26 cellular contexts compared by ENCODE assay signal in genomic region chr10:30420774-30421173, GRCh38. TPM values are rescaled to one million over a fixed set of nuclear protein-coding genes. Genes with fewer than 3 reads are reported as not detected.
A peak's percentile ranks its signal among the peaks of the same experiment; 100 is the strongest.
DNase-seq lines count a peak whose midpoint lies in the region; ATAC-seq, FAIRE-seq and TF ChIP-seq lines count a peak whose summit lies in the region.
"Had no signal": no experiment of that assay in that cellular context is flagged by ENCODE, and none has a peak within 500 bp of the region (broad histone marks: within the 10 kb centered on the region; RNA-seq: fewer than 3 reads in every experiment).

No MANE protein-coding gene starts in this region.

- DNase-seq in Caco-2, result no peak
- DNase-seq in GM12878 (ENCODE audit: low read depth, low spot score), result no peak
- no peak for DNase-seq in left lobe of liver (ENCODE audit: low spot score)
- no peak for DNase-seq in T1000 (lab: John Stamatoyannopoulos, UW)
- DNase-seq in AG20443 (ENCODE audit: low spot score), result no peak
- DNase-seq: activated CD4-positive, CD25-positive, alpha-beta regulatory T cell treated with anti-CD3 and anti-CD28 coated beads, Interleukin-2, amount 50 U/mL, for 72 hours; activated CD8-positive, alpha-beta memory T cell treated with anti-CD3 and anti-CD28 coated beads for 24 hours; activated naive CD4-positive, alpha-beta T cell treated with anti-CD3 and anti-CD28 coated beads for 36 hours; activated T-cell treated with anti-CD3 and anti-CD28 coated beads, Interleukin-2, amount 50 U/mL, for 24 hours; aorta; CD8-positive, alpha-beta T cell; central memory CD4-positive, alpha-beta T cell; dorsolateral prefrontal cortex; GDM1; heart left ventricle; naive thymus-derived CD8-positive, alpha-beta T cell; NCI-H1048; NCI-H187 treated with DMSO at 0.1 percent for 48 hours; NCI-H774; PC-9; SHP77; SW 1271 had no signal

- SMC1A ChIA-PET in GM12878 (lab: Charles Lee; ENCODE audit: uncharacterized antibody, unreplicated experiment), result interaction anchor here (0.5 to 14.7 kb wide), 10 partner anchors 12 to 713 kb away, joined by 3 to 262 read pairs (median 4); partner anchors contain the start of gene MAP3K8

- intact Hi-C loops in Caco-2 (cut with micrococcal nuclease; ENCODE audit: unreplicated experiment) (no loop called here), GM12878 (cut with micrococcal nuclease; ENCODE audit: unreplicated experiment) (no loop called here)

- no peaks in the 10 kb centered on the region for H4K20me1 ChIP-seq in GM12878 (ENCODE audit: control insufficient read depth, insufficient read depth)

- WGBS in GM12878 (ENCODE audit: insufficient coverage, insufficient replicate concordance, low lambda C conversion rate, missing lambda C conversion rate), result 0% methylated on average over 1 of the region's 1 CpG

- no peaks in the 10 kb centered on the region for H3K9me3 Mint-ChIP-seq in Caco-2 (ENCODE audit: unreplicated experiment)
- H3K9me3 Mint-ChIP-seq: activated naive CD4-positive, alpha-beta T cell treated with anti-CD3 and anti-CD28 coated beads for 36 hours; activated T-cell treated with anti-CD3 and anti-CD28 coated beads, Interleukin-2, amount 50 U/mL, for 24 hours; CD8-positive, alpha-beta T cell; naive thymus-derived CD8-positive, alpha-beta T cell had no signal

- peak; percentile 12 for ATAC-seq in GM21515 (IDR thresholded peaks at IDR 0.05; ENCODE audit: unreplicated experiment)
- peak; percentile 3 for ATAC-seq in HG03354 (IDR thresholded peaks at IDR 0.05; ENCODE audit: poor library complexity, severe bottlenecking, unreplicated experiment)
- ATAC-seq in GM12878, result peak; percentile 37; the same call in 2 of the 3 replicates
- no peak for ATAC-seq in left lobe of liver
- no peak for ATAC-seq in GM21528 (IDR thresholded peaks at IDR 0.05; ENCODE audit: low FRiP score, unreplicated experiment)
- ATAC-seq: CD8-positive, alpha-beta T cell; heart left ventricle had no signal

- H2AFZ ChIP-seq in GM12878 (ENCODE audit: control insufficient read depth, low read depth, low read length), result peak overlapping the region; percentile 11; the same call in 1 of the 2 replicates
- H2AFZ ChIP-seq: PC-9 had no signal

- no peaks in the 10 kb centered on the region for H3K36me3 ChIP-seq in Caco-2 (ENCODE audit: control insufficient read depth, insufficient read depth, low read length)
- no peaks in the 10 kb centered on the region for H3K36me3 ChIP-seq in GM12878 (ENCODE audit: control insufficient read depth in 2 of 2, insufficient read depth in 2 of 2, low read length in 1 of 2)
- H3K36me3 ChIP-seq: heart left ventricle had no signal

- RAD21 ChIA-PET in GM12878 (lab: Charles Lee; ENCODE audit: unreplicated experiment), result interaction anchor here (0.7 to 14.3 kb wide), 8 partner anchors 12 to 116 kb away, joined by 3 to 255 read pairs (median 8); partner anchors contain the start of gene MAP3K8

- H3K27ac ChIP-seq in GM12878 (ENCODE audit: control insufficient read depth, insufficient read depth), result peak overlapping the region; percentile 67
- H3K27ac ChIP-seq: dorsolateral prefrontal cortex, heart left ventricle, PC-9 had no signal

- no peak overlapping the region for H3K4me3 ChIP-seq in Caco-2 (ENCODE audit: low read depth, low read length)
- H3K4me3 ChIP-seq in GM12878, result no peak overlapping the region
- H3K4me3 ChIP-seq: dorsolateral prefrontal cortex, heart left ventricle, PC-9 had no signal

- no peaks in the 10 kb centered on the region for H3K79me2 ChIP-seq in GM12878 (ENCODE audit: control insufficient read depth, insufficient read depth, low read length)

- BruUV-seq in Caco-2 (replicated peaks; lab: Mats Ljungman, UMichigan), result no TSS peak
- BruUV-seq in GM12878 (replicated peaks; lab: Mats Ljungman, UMichigan), result TSS peak; percentile 68

- H3K27me3 Mint-ChIP-seq in Caco-2 (ENCODE audit: insufficient read depth, unreplicated experiment), result no peaks in the 10 kb centered on the region
- H3K27me3 Mint-ChIP-seq: activated T-cell treated with anti-CD3 and anti-CD28 coated beads, Interleukin-2, amount 50 U/mL, for 24 hours; naive thymus-derived CD8-positive, alpha-beta T cell had no signal

- H3K9me3 ChIP-seq in Caco-2, result no peaks in the 10 kb centered on the region
- H3K9me3 ChIP-seq in GM12878 (replicated peaks; ENCODE audit: control insufficient read depth, insufficient read depth, low read length), result no peaks in the 10 kb centered on the region
- H3K9me3 ChIP-seq: heart left ventricle had no signal

- POLR2A ChIA-PET in Caco-2 (lab: Charles Lee) (interaction anchor here (0.6 kb wide), 1 partner anchor 30 kb away, joined by 3 read pairs; no protein-coding TSS in a partner anchor), GM12878 (lab: Charles Lee) (interaction anchor here (0.6 to 6.6 kb wide), 6 partner anchors 10 to 164 kb away, joined by 3 to 132 read pairs (median 4); partner anchors contain the start of gene MAP3K8)

- in situ Hi-C loops in GM12878 (cut with MboI), result no loop called here

- TF ChIP-seq EP300 in GM12878 (IDR thresholded peaks at IDR 0.05; ENCODE audit: borderline replicate concordance in 1 of 2, control insufficient read depth in 1 of 2, low read depth in 2 of 2, low read length in 2 of 2), result no peak

- peaks cover 13% of the 10 kb centered on the region for H3K36me3 Mint-ChIP-seq in Caco-2 (ENCODE audit: insufficient read depth, unreplicated experiment)
- H3K36me3 Mint-ChIP-seq: CD8-positive, alpha-beta T cell had no signal

- TF ChIP-seq CTCF in Caco-2 (IDR thresholded peaks at IDR 0.05; ENCODE audit: insufficient read depth in 1 of 2, low read depth in 1 of 2, low read length in 1 of 2, severe bottlenecking in 1 of 2, unreplicated experiment in 1 of 2), result no peak
- no peak for TF ChIP-seq CTCF in GM12878 (IDR thresholded peaks at IDR 0.05 in 2 of 3, conservative IDR thresholded peaks at IDR 0.05 in 1 of 3; ENCODE audit: control insufficient read depth in 2 of 3, extremely low read depth in 1 of 3, insufficient read depth in 1 of 3, low read depth in 3 of 3, low read length in 3 of 3)

- no peak for TF ChIP-seq RAD21 in GM12878 (IDR thresholded peaks at IDR 0.05; ENCODE audit: insufficient read depth, low read depth, low read length)

- H3K4me2 ChIP-seq in GM12878 (ENCODE audit: control insufficient read depth, insufficient read depth), result peak overlapping the region; percentile 23
- H3K4me2 ChIP-seq: PC-9 had no signal

- H3K27ac Mint-ChIP-seq in Caco-2 (ENCODE audit: unreplicated experiment), result peak overlapping the region; percentile 59
- H3K27ac Mint-ChIP-seq: activated naive CD4-positive, alpha-beta T cell treated with anti-CD3 and anti-CD28 coated beads for 36 hours; activated T-cell treated with anti-CD3 and anti-CD28 coated beads, Interleukin-2, amount 50 U/mL, for 24 hours; CD8-positive, alpha-beta T cell had no signal

- peaks cover 56% of the 10 kb centered on the region for H3K4me1 ChIP-seq in Caco-2
- H3K4me1 ChIP-seq in GM12878 (ENCODE audit: control insufficient read depth, insufficient read depth, low read length), result peaks cover 54% of the 10 kb centered on the region

- no peaks in the 10 kb centered on the region for H3K27me3 ChIP-seq in Caco-2 (replicated peaks; ENCODE audit: control insufficient read depth, insufficient read depth, low read length)
- H3K27me3 ChIP-seq in GM12878 (replicated peaks in 1 of 2; ENCODE audit: control insufficient read depth in 2 of 2, insufficient read depth in 2 of 2, low read length in 1 of 2), result no peaks in the 10 kb centered on the region
- H3K27me3 ChIP-seq: dorsolateral prefrontal cortex, heart left ventricle had no signal

- no peak for FAIRE-seq in GM12878 (lab: Jason Lieb, UNC)
- FAIRE-seq: H1 had no signal

- peaks cover 51% of the 10 kb centered on the region for H3K4me1 Mint-ChIP-seq in Caco-2 (ENCODE audit: low read depth, unreplicated experiment)

- TF ChIP-seq POLR2A in GM12878 (IDR thresholded peaks at IDR 0.05; ENCODE audit: low read depth, low read length), result no peak

- H3K4me3 Mint-ChIP-seq in Caco-2 (ENCODE audit: unreplicated experiment), result no peak overlapping the region
- H3K4me3 Mint-ChIP-seq: activated naive CD4-positive, alpha-beta T cell treated with anti-CD3 and anti-CD28 coated beads for 36 hours; activated T-cell treated with anti-CD3 and anti-CD28 coated beads, Interleukin-2, amount 50 U/mL, for 24 hours; CD8-positive, alpha-beta T cell; naive thymus-derived CD8-positive, alpha-beta T cell had no signal

- CTCF ChIA-PET in Caco-2 (lab: Charles Lee) (interaction anchor here (1.9 kb wide), 1 partner anchor 13 kb away, joined by 4 read pairs; the partner anchor contains the start of gene MAP3K8), GM12878 (lab: Yijun Ruan, JAX) (interaction anchor here (0.6 to 13.8 kb wide), 9 partner anchors 9 to 170 kb away, joined by 3 to 217 read pairs (median 3); no protein-coding TSS in a partner anchor)

- peak overlapping the region; percentile 26; the same call in 1 of the 2 replicates for H3K9ac ChIP-seq in GM12878 (ENCODE audit: control insufficient read depth, insufficient read depth, low read length)

RNA-seq across cellular contexts. Expression of gene MAP3K8, which starts 13.2 kb away (rescaled TPM):
- total RNA-seq in Caco-2 (2022), result 17.9 and 18.8 TPM in 2 replicates
- total RNA-seq in GM12878 (2013; cell fraction: nucleolus; rRNA removed), result 126 and 129 TPM in 2 replicates
- total RNA-seq in GM12878 (2014; rRNA removed), result 25.5 and 32.9 TPM in 2 replicates
- total RNA-seq in GM12878 (2014; rRNA removed; fragmentation: Illumina TruSeq; extraction: Trizol), result 30.2 and 31.5 TPM in 2 replicates
- total RNA-seq in GM12878 (2021), result 41.3 and 41.7 TPM in 2 replicates
- polyA plus RNA-seq in GM12878 (2011; ENCODE audit: low read depth), result 45.4 TPM
- 115 and 146 TPM in 2 replicates for polyA plus RNA-seq in GM12878 (2011; rRNA removed)
- polyA plus RNA-seq in GM12878 (2011; cell fraction: cytosol; rRNA removed), result 41.1 and 48.5 TPM in 2 replicates
- polyA plus RNA-seq in GM12878 (2011; cell fraction: nucleus; rRNA removed), result 65.2 and 95.6 TPM in 2 replicates
- polyA plus RNA-seq in GM12878 (2012), result 53.5 and 61.5 TPM in 2 replicates
- polyA plus RNA-seq in GM12878 (2014; fragmentation: Illumina TruSeq; extraction: Trizol), result 39.1 and 43.6 TPM in 2 replicates
- 10 to 100 TPM; 45.5 to 47.9 TPM for polyA plus RNA-seq in GM12878 (2014; fragmentation: Nextera tagmentation; extraction: Ambion mirVana)
- polyA plus RNA-seq in GM12878 (2014; rRNA removed), result 33.6 and 38.5 TPM in 2 replicates
- polyA plus RNA-seq in GM12878 (2016; fragmentation: Nextera tagmentation; extraction: Ambion mirVana), result 10 to 100 TPM; 36.2 to 45.6 TPM
- 64.8 and 78.0 TPM in 2 replicates for polyA minus RNA-seq in GM12878 (2011; rRNA and poly(A)+ RNA removed)
- 19.9 and 20.1 TPM in 2 replicates for polyA minus RNA-seq in GM12878 (2011; cell fraction: cytosol; rRNA and poly(A)+ RNA removed)
- 41.0 and 41.7 TPM in 2 replicates for polyA minus RNA-seq in GM12878 (2011; cell fraction: nucleus; rRNA and poly(A)+ RNA removed)
- 2.9 TPM for total RNA-seq in left lobe of liver

Comparison
In these comparisons a context has a peak if more than half of its experiments do, and no peak if none do; other contexts are left out.
1. ATAC-seq: peak in GM21515 (single experiment), HG03354 (single experiment) and GM12878 (single experiment); none in left lobe of liver (single experiment) and GM21528 (single experiment).